ENCODE assay signal across 8 cellular contexts in genomic region chr3:127694467-127695215, GRCh38. TPM values are rescaled to one million over a fixed set of nuclear protein-coding genes. Genes with fewer than 3 reads are reported as not detected.
DNase-seq lines count a peak whose midpoint lies in the region; ATAC-seq, FAIRE-seq and TF ChIP-seq lines count a peak whose summit lies in the region.

No MANE protein-coding gene starts in this region.

- no peak overlapping the region for H3K4me2 ChIP-seq in A549

- intact Hi-C loops in left ventricle myocardium superior (cut with micrococcal nuclease) = loop anchor here (5.0 to 10.0 kb wide), 2 partner anchors 50 to 128 kb away; partner anchors contain the start of gene MGLL

- 41% methylated on average over 10 of the region's 17 CpGs for WGBS in A549 (ENCODE audit: missing lambda C conversion rate)

- peak; percentile 34 for TF ChIP-seq CTCF in A549 (IDR thresholded peaks at IDR 0.05)
- TF ChIP-seq CTCF in GM12872 (IDR thresholded peaks at IDR 0.05; ENCODE audit: insufficient read depth, low read depth, low read length) = peak; percentile 48

- CTCF ChIA-PET in A549 (lab: Yijun Ruan, JAX) = interaction anchor here (0.6 to 12.9 kb wide), 16 partner anchors 14 to 305 kb away, joined by 3 to 111 read pairs (median 5); no protein-coding TSS in a partner anchor

- peak overlapping the region; percentile 68 to 87 for H3K27ac ChIP-seq in A549

- H3K4me3 ChIP-seq in A549 = no peak overlapping the region

- DNase-seq in A549 (ENCODE audit: low read depth in 1 of 2, low spot score in 1 of 2) (peak; percentile 60 to 85), NCI-H524 treated with DMSO at 0.1 percent for 48 hours (lab: John Stamatoyannopoulos, UW) (peak; percentile 29), left ventricle myocardium superior (peak; percentile 86), T1000 (lab: John Stamatoyannopoulos, UW) (no peak)
- DNase-seq in activated effector memory CD4-positive, alpha-beta T cell treated with Interleukin-2 at 50 U/mL for 16 hours = peak; percentile 29
- peak; percentile 39 for DNase-seq in stimulated activated naive CD8-positive, alpha-beta T cell treated with anti-CD3 and anti-CD28 coated beads, Interleukin-15, Interleukin-2, amounts not matched to agents 100 U/mL and 50 U/mL, for 24 hours

- no peak for TF ChIP-seq EP300 in A549 (IDR thresholded peaks at IDR 0.05)

- H3K9me3 ChIP-seq in A549 = no peaks in the 10 kb centered on the region

- ATAC-seq in A549 = peak; percentile 75 to 81
- peak; percentile 22 for ATAC-seq in left ventricle myocardium superior
- ATAC-seq in stimulated activated naive CD8-positive, alpha-beta T cell treated with anti-CD3 and anti-CD28 coated beads, Interleukin-15, Interleukin-2, amounts not matched to agents 100 U/mL and 50 U/mL, for 24 hours = no peak
- no peak for ATAC-seq in GM21423 (IDR thresholded peaks at IDR 0.05; ENCODE audit: unreplicated experiment)

- TF ChIP-seq RAD21 in A549 (conservative IDR thresholded peaks at IDR 0.05 in 1 of 2, IDR thresholded peaks at IDR 0.05 in 1 of 2) = peak; percentile 24 to 50; a peak in 2 of 5 replicates

- FAIRE-seq in A549 (lab: Jason Lieb, UNC) = no peak

- POLR2A ChIA-PET in A549 (lab: Yijun Ruan, JAX) = interaction anchor here (0.6 to 1.0 kb wide), 2 partner anchors 33 to 104 kb away, joined by 3 to 4 read pairs; no protein-coding TSS in a partner anchor

- no peak for TF ChIP-seq POLR2A in A549 (IDR thresholded peaks at IDR 0.05; ENCODE audit: low read length)

- H3K4me1 ChIP-seq in A549 = peaks cover 83% of the 10 kb centered on the region

TF ChIP-seq in A549, 52 proteins besides CTCF, POLR2A, EP300 and RAD21:
- TF ChIP-seq SMC3 (IDR thresholded peaks at IDR 0.05) (peak; percentile 66), JUNB (IDR thresholded peaks at IDR 0.05) (no peak), EHF (CRISPR knock-in tag; IDR thresholded peaks at IDR 0.05) (no peak), CHD4 (IDR thresholded peaks at IDR 0.05; ENCODE audit: borderline replicate concordance) (no peak), PHF8 (IDR thresholded peaks at IDR 0.05; ENCODE audit: borderline replicate concordance, low read depth) (no peak), JUN (IDR thresholded peaks at IDR 0.05) (no peak), MAX (IDR thresholded peaks at IDR 0.05) (peak; percentile 54), CBX8 (IDR thresholded peaks at IDR 0.05) (no peak), HEYL (CRISPR knock-in tag; IDR thresholded peaks at IDR 0.05) (no peak), HOXA7 (CRISPR knock-in tag; IDR thresholded peaks at IDR 0.05) (no peak)

RNA-seq across cellular contexts. Expression of gene ABTB1, which starts 21.9 kb away (rescaled TPM):
- polyA plus RNA-seq in A549 (2011; rRNA removed) (9.7 and 10.7 TPM in 2 replicates), A549 (2017; fragmentation: RNase III; extraction: RNeasy Plus Mini Kit Qiagen cat#74134 plus additional on column Dnase treatment) (8.1 to 13.2 TPM (median 11.7 TPM) in 3 replicates)
- polyA plus RNA-seq in A549 (2012; cell fraction: cytosol; rRNA removed) = 15.1 and 18.9 TPM in 2 replicates
- 73.1 and 77.2 TPM in 2 replicates for polyA plus RNA-seq in A549 (2012; cell fraction: nucleus; rRNA removed)
- 20.7 and 25.8 TPM in 2 replicates for polyA minus RNA-seq in A549 (2011; rRNA and poly(A)+ RNA removed)
- 34.2 TPM for total RNA-seq in left ventricle myocardium superior

Comparison
In these comparisons a context has a peak if more than half of its experiments do, and no peak if none do; other contexts are left out.
1. ATAC-seq: peak in A549 (2 of 2) and left ventricle myocardium superior (single experiment); none in stimulated activated naive CD8-positive, alpha-beta T cell treated with anti-CD3 and anti-CD28 coated beads, Interleukin-15, Interleukin-2, amounts not matched to agents 100 U/mL and 50 U/mL, for 24 hours (single experiment) and GM21423 (single experiment).